In genomic region chr22:39832627-39833074, GRCh38 we compare ENCODE assay signal across 25 cellular contexts.
DNase-seq lines count a peak whose midpoint lies in the region; ATAC-seq, FAIRE-seq and TF ChIP-seq lines count a peak whose summit lies in the region.
"Had no signal": no experiment of that assay in that cellular context is flagged by ENCODE, and none has a peak within 500 bp of the region (broad histone marks: within the 10 kb centered on the region; RNA-seq: fewer than 3 reads in every experiment).

No MANE protein-coding gene starts in this region.

- 0% methylated on average over 6 of the region's 7 CpGs for WGBS in K562 (ENCODE audit: insufficient coverage, low coverage, missing lambda C conversion rate)

- H3K27me3 ChIP-seq in K562 (ENCODE audit: control insufficient read depth in 2 of 2, insufficient read depth in 2 of 2, low read length in 2 of 2), result no peaks in the 10 kb centered on the region

- peak in 1 of 2 experiments; percentile 16; a peak in 1 of 4 replicates for TF ChIP-seq RAD21 in K562 (CRISPR knock-in tag; conservative IDR thresholded peaks at IDR 0.05 in 1 of 2, IDR thresholded peaks at IDR 0.05 in 1 of 2)

- H3K9me3 Mint-ChIP-seq in activated naive CD4-positive, alpha-beta T cell treated with anti-CD3 and anti-CD28 coated beads for 36 hours, result no peaks in the 10 kb centered on the region
- no peaks in the 10 kb centered on the region for H3K9me3 Mint-ChIP-seq in stimulated activated naive CD8-positive, alpha-beta T cell treated with anti-CD3 and anti-CD28 coated beads, Interleukin-15, amount 100 ng/mL, for 72 hours
- H3K9me3 Mint-ChIP-seq: activated CD8-positive, alpha-beta T cell treated with anti-CD3 and anti-CD28 coated beads for 36 hours; brain had no signal

- H3K27me3 Mint-ChIP-seq in activated naive CD4-positive, alpha-beta T cell treated with anti-CD3 and anti-CD28 coated beads for 36 hours (ENCODE audit: low read depth), result no peaks in the 10 kb centered on the region
- H3K27me3 Mint-ChIP-seq in stimulated activated naive CD8-positive, alpha-beta T cell treated with anti-CD3 and anti-CD28 coated beads, Interleukin-15, amount 100 ng/mL, for 72 hours, result peaks cover 38% of the 10 kb centered on the region
- H3K27me3 Mint-ChIP-seq: activated CD8-positive, alpha-beta T cell treated with anti-CD3 and anti-CD28 coated beads for 36 hours had no signal

- H3K4me1 ChIP-seq in K562 (replicated peaks in 1 of 2; ENCODE audit: control insufficient read depth in 2 of 2, insufficient read depth in 2 of 2, low read length in 2 of 2), result peaks cover 8 to 18% of the 10 kb centered on the region in 2 experiments; a peak in 4 of 5 replicates
- H3K4me1 ChIP-seq: adrenal gland had no signal

- no peaks in the 10 kb centered on the region for H3K36me3 Mint-ChIP-seq in activated naive CD4-positive, alpha-beta T cell treated with anti-CD3 and anti-CD28 coated beads for 36 hours (ENCODE audit: low read depth)
- H3K36me3 Mint-ChIP-seq: brain had no signal

- 0 out of 2 replicates have a peak, but pooled peaks cover 2% of the 10 kb centered on the region for H3K9me3 ChIP-seq in K562 (replicated peaks; ENCODE audit: control insufficient read depth, insufficient read depth, low read depth, low read length)
- H3K9me3 ChIP-seq: adrenal gland had no signal

- in situ Hi-C loops in K562 (cut with MboI), result no loop called here

- peak overlapping the region; percentile 33 for H3K4me3 Mint-ChIP-seq in activated naive CD4-positive, alpha-beta T cell treated with anti-CD3 and anti-CD28 coated beads for 36 hours
- peak overlapping the region; percentile 4 to 25 for H3K4me3 Mint-ChIP-seq in stimulated activated naive CD8-positive, alpha-beta T cell treated with anti-CD3 and anti-CD28 coated beads, Interleukin-15, amount 100 ng/mL, for 72 hours
- H3K4me3 Mint-ChIP-seq: activated CD8-positive, alpha-beta T cell treated with anti-CD3 and anti-CD28 coated beads for 36 hours; brain had no signal

- POLR2A ChIA-PET in K562 (lab: Yijun Ruan, JAX), result interaction anchor here (0.7 to 2.6 kb wide), 5 partner anchors 8 to 51 kb away, joined by 3 to 9 read pairs (median 4); no protein-coding TSS in a partner anchor

- no peak for TF ChIP-seq CTCF in K562 (IDR thresholded peaks at IDR 0.05 in 2 of 3, conservative IDR thresholded peaks at IDR 0.05 in 1 of 3; ENCODE audit: insufficient read depth in 2 of 3, low read depth in 1 of 3, low read length in 3 of 3)

- H3K9me1 ChIP-seq in K562 (ENCODE audit: control insufficient read depth, insufficient read depth, low read length), result no peaks in the 10 kb centered on the region

- H3K79me2 ChIP-seq in K562 (ENCODE audit: control insufficient read depth, insufficient read depth, low read length), result no peaks in the 10 kb centered on the region

- TF ChIP-seq POLR2A in K562 (conservative IDR thresholded peaks at IDR 0.05), result peak; percentile 77

- H3K36me3 ChIP-seq in K562 (ENCODE audit: control insufficient read depth, insufficient read depth, low read length), result no peaks in the 10 kb centered on the region; the same call in 2 of the 3 replicates
- H3K36me3 ChIP-seq: adrenal gland had no signal

- intact Hi-C loops in activated naive CD4-positive, alpha-beta T cell treated with anti-CD3 and anti-CD28 coated beads for 36 hours (cut with micrococcal nuclease), result no loop called here
- intact Hi-C loops in K562 (cut with micrococcal nuclease), result no loop called here

- DNase-seq in activated naive CD4-positive, alpha-beta T cell treated with anti-CD3 and anti-CD28 coated beads for 36 hours, result no peak
- no peak for DNase-seq in activated naive CD4-positive, alpha-beta T cell treated with anti-CD3 and anti-CD28 coated beads, Interleukin-2, amount 50 U/mL, for 16 hours
- peak; percentile 63 for DNase-seq in Jurkat, Clone E6-1 (ENCODE audit: low read depth, low spot score)
- DNase-seq in K562 (ENCODE audit: extremely low read depth in 1 of 4, low spot score in 3 of 4) (peak; percentile 40 to 90 (median 64)), AG08395 (ENCODE audit: low spot score) (no peak), NCI-H345 (lab: John Stamatoyannopoulos, UW) (no peak), LoVo (ENCODE audit: low spot score) (no peak)
- no peak for DNase-seq in stimulated activated naive CD8-positive, alpha-beta T cell treated with anti-CD3 and anti-CD28 coated beads, Interleukin-15, amount 100 ng/mL, for 72 hours
- DNase-seq: activated CD8-positive, alpha-beta T cell treated with anti-CD3 and anti-CD28 coated beads for 36 hours; adrenal gland; C1 segment of cervical spinal cord; effector CD8-positive, alpha-beta T cell; EL; head of caudate nucleus; mammary epithelial cell; NCI-H1417; NCI-H2081; NCI-H446; occipital lobe; stimulated activated CD8-positive, alpha-beta memory T cell treated with anti-CD3 and anti-CD28 coated beads, Interleukin-4, amount 100 ng/mL, for 48 hours; substantia nigra; T-helper 9 cell had no signal

- H3K27ac Mint-ChIP-seq in activated naive CD4-positive, alpha-beta T cell treated with anti-CD3 and anti-CD28 coated beads for 36 hours, result no peak overlapping the region
- no peak overlapping the region for H3K27ac Mint-ChIP-seq in stimulated activated naive CD8-positive, alpha-beta T cell treated with anti-CD3 and anti-CD28 coated beads, Interleukin-15, amount 100 ng/mL, for 72 hours
- H3K27ac Mint-ChIP-seq: activated CD8-positive, alpha-beta T cell treated with anti-CD3 and anti-CD28 coated beads for 36 hours; brain had no signal

- no TSS peak for BruUV-seq in K562 (replicated peaks; lab: Mats Ljungman, UMichigan)

- peak; percentile 97 for FAIRE-seq in K562 (lab: Jason Lieb, UNC)
- FAIRE-seq: HepG2 had no signal

- ATAC-seq in K562, result peak; percentile 97
- ATAC-seq in stimulated activated naive CD8-positive, alpha-beta T cell treated with anti-CD3 and anti-CD28 coated beads, Interleukin-15, amount 100 ng/mL, for 72 hours, result no peak
- ATAC-seq: activated CD8-positive, alpha-beta T cell treated with anti-CD3 and anti-CD28 coated beads for 36 hours; HepG2 had no signal

- TF ChIP-seq EP300 in K562 (IDR thresholded peaks at IDR 0.05; ENCODE audit: low read length), result peak; percentile 91

- no peaks in the 10 kb centered on the region for H4K20me1 ChIP-seq in K562 (replicated peaks; ENCODE audit: control insufficient read depth, insufficient read depth, low read length)

- H3K4me1 Mint-ChIP-seq in activated naive CD4-positive, alpha-beta T cell treated with anti-CD3 and anti-CD28 coated beads for 36 hours (ENCODE audit: low read depth), result peaks cover 14% of the 10 kb centered on the region
- peaks cover 12% of the 10 kb centered on the region for H3K4me1 Mint-ChIP-seq in stimulated activated naive CD8-positive, alpha-beta T cell treated with anti-CD3 and anti-CD28 coated beads, Interleukin-15, amount 100 ng/mL, for 72 hours

- peak overlapping the region; percentile 82 for H3K4me2 ChIP-seq in K562 (ENCODE audit: insufficient read depth, low read length)

- peak overlapping the region; percentile 85 to 86; a peak in 3 of 4 replicates for H3K9ac ChIP-seq in K562 (ENCODE audit: insufficient read depth in 1 of 2, low read depth in 2 of 2, low read length in 2 of 2)

- peak overlapping the region; percentile 20 for H3K4me3 ChIP-seq in Jurkat, Clone E6-1 (ENCODE audit: low read length)
- H3K4me3 ChIP-seq in K562, result peak overlapping the region; percentile 32
- H3K4me3 ChIP-seq: adrenal gland had no signal

- peak overlapping the region; percentile 84 for H2AFZ ChIP-seq in K562 (ENCODE audit: low read depth, low read length)

- H3K27ac ChIP-seq in K562 (ENCODE audit: extremely low read depth, low read depth, low read length), result peak overlapping the region; percentile 98
- H3K27ac ChIP-seq: adrenal gland, HL-60 had no signal

- CTCF ChIA-PET in activated naive CD4-positive, alpha-beta T cell treated with anti-CD3 and anti-CD28 coated beads for 36 hours (lab: Charles Lee), result interaction anchor here (0.6 to 0.7 kb wide), 2 partner anchors 16 to 95 kb away, joined by 3 read pairs; no protein-coding TSS in a partner anchor
- CTCF ChIA-PET in K562 (lab: Yijun Ruan, JAX; ENCODE audit: low intra/inter-chr PET ratio), result no interaction called here

TF ChIP-seq in K562, 482 proteins besides CTCF, POLR2A, EP300 and RAD21 (continues in another document):
- no peak for TF ChIP-seq HDGF (IDR thresholded peaks at IDR 0.05)
- TF ChIP-seq POLR2AphosphoS5 (IDR thresholded peaks at IDR 0.05; ENCODE audit: control insufficient read depth, insufficient read depth, low read depth, low read length), result peak; percentile 72
- TF ChIP-seq CBFA2T2 (conservative IDR thresholded peaks at IDR 0.05), result peak; percentile 85
- TF ChIP-seq CC2D1A (IDR thresholded peaks at IDR 0.05), result peak; percentile 16; the same call in 1 of the 2 replicates
- no peak for TF ChIP-seq BRD4 (IDR thresholded peaks at IDR 0.05)
- peak; percentile 72; the same call in 1 of the 2 replicates for TF ChIP-seq KLF16 (IDR thresholded peaks at IDR 0.05)
- TF ChIP-seq MNT (conservative IDR thresholded peaks at IDR 0.05), result no peak
- no peak for TF ChIP-seq PCBP1 (IDR thresholded peaks at IDR 0.05; ENCODE audit: low read depth, low read length, poor library complexity, severe bottlenecking)
- TF ChIP-seq TCF3 (CRISPR knock-in tag; IDR thresholded peaks at IDR 0.05), result peak; percentile 88
- no peak for TF ChIP-seq NR1H2 (CRISPR knock-in tag; IDR thresholded peaks at IDR 0.05)
- TF ChIP-seq TBP (optimal IDR thresholded peaks at IDR 0.05; ENCODE audit: low read depth, low read length), result peak; percentile 76
- peak in 1 of 2 experiments; percentile 36; a peak in 1 of 3 replicates for TF ChIP-seq CBX3 (IDR thresholded peaks at IDR 0.05; ENCODE audit: borderline replicate concordance in 1 of 2, low read length in 2 of 2)
- no peak for TF ChIP-seq ZC3H8 (IDR thresholded peaks at IDR 0.05)
- TF ChIP-seq NFE2 (IDR thresholded peaks at IDR 0.05; ENCODE audit: low read depth), result peak; percentile 23; the same call in 1 of the 2 replicates
- peak in 1 of 2 experiments; percentile 16; a peak in 1 of 4 replicates for TF ChIP-seq ARNT (IDR thresholded peaks at IDR 0.05)
- TF ChIP-seq MAZ (CRISPR knock-in tag; conservative IDR thresholded peaks at IDR 0.05 in 1 of 2, IDR thresholded peaks at IDR 0.05 in 1 of 2), result peak in 1 of 2 experiments; percentile 46; a peak in 1 of 4 replicates
- TF ChIP-seq CHD1 (IDR thresholded peaks at IDR 0.05; ENCODE audit: low read length), result no peak

Comparison
In these comparisons a context has a peak if more than half of its experiments do, and no peak if none do; other contexts are left out.
1. DNase-seq: peak in Jurkat, Clone E6-1 (single experiment) and K562 (4 of 4); none in activated naive CD4-positive, alpha-beta T cell treated with anti-CD3 and anti-CD28 coated beads for 36 hours (single experiment), activated naive CD4-positive, alpha-beta T cell treated with anti-CD3 and anti-CD28 coated beads, Interleukin-2, amount 50 U/mL, for 16 hours (single experiment), stimulated activated naive CD8-positive, alpha-beta T cell treated with anti-CD3 and anti-CD28 coated beads, Interleukin-15, amount 100 ng/mL, for 72 hours (0 of 2), AG08395 (single experiment), NCI-H345 (single experiment) and LoVo (single experiment).